6 cellular contexts compared by ENCODE assay signal in genomic region chr2:149187061-149187460, GRCh38.
"Had no signal": no experiment of that assay in that cellular context is flagged by ENCODE, and none has a peak within 500 bp of the region (broad histone marks: within the 10 kb centered on the region; RNA-seq: fewer than 3 reads in every experiment).

No MANE protein-coding gene starts in this region.

- H3K9me3 ChIP-seq: HAP-1 had no signal

- H3K9ac ChIP-seq: GM23248 had no signal

- H3K4me3 ChIP-seq: GM23248, HAP-1 had no signal

- H3K27ac ChIP-seq: GM23248, HL-60 had no signal

- DNase-seq: GM23248, GOT3, H7, KBM-7 had no signal

- H3K36me3 ChIP-seq: HAP-1 had no signal
